In genomic region chr11:60084866-60085265, GRCh38 we compare ENCODE assay signal across 29 cellular contexts. TPM values are rescaled to one million over a fixed set of nuclear protein-coding genes. Genes with fewer than 3 reads are reported as not detected.
DNase-seq lines count a peak whose midpoint lies in the region; ATAC-seq, FAIRE-seq and TF ChIP-seq lines count a peak whose summit lies in the region.
"Had no signal": no experiment of that assay in that cellular context is flagged by ENCODE, and none has a peak within 500 bp of the region (broad histone marks: within the 10 kb centered on the region; RNA-seq: fewer than 3 reads in every experiment).

No MANE protein-coding gene starts in this region.

- H3K79me2 ChIP-seq in mammary epithelial cell (ENCODE audit: insufficient read depth, low read length), result no peaks in the 10 kb centered on the region

- peaks cover 2% of the 10 kb centered on the region for H3K27me3 ChIP-seq in mammary epithelial cell (ENCODE audit: insufficient read depth, low read length)
- H3K27me3 ChIP-seq in bronchial epithelial cell (ENCODE audit: control insufficient read depth, insufficient read depth, low read length), result no peaks in the 10 kb centered on the region
- H3K27me3 ChIP-seq: BE2C had no signal

- 0% methylated on average over 1 of the region's 2 CpGs for WGBS in mammary epithelial cell (ENCODE audit: low coverage, missing lambda C conversion rate)

- POLR2A ChIA-PET in MCF 10A (lab: Yijun Ruan, JAX), result no interaction called here

- no peaks in the 10 kb centered on the region for H3K36me3 ChIP-seq in mammary epithelial cell (ENCODE audit: insufficient read depth, low read length)
- H3K36me3 ChIP-seq in bronchial epithelial cell (ENCODE audit: control insufficient read depth, insufficient read depth, low read length), result no peaks in the 10 kb centered on the region
- H3K36me3 ChIP-seq: BE2C had no signal

- TF ChIP-seq CTCF in mammary epithelial cell (conservative IDR thresholded peaks at IDR 0.05 in 1 of 2, IDR thresholded peaks at IDR 0.05 in 1 of 2; ENCODE audit: extremely low read depth in 1 of 2, insufficient read depth in 1 of 2, low read depth in 1 of 2, low read length in 2 of 2), result no peak
- TF ChIP-seq CTCF in MCF 10A (IDR thresholded peaks at IDR 0.05; ENCODE audit: unreplicated experiment), result no peak
- no peak for TF ChIP-seq CTCF in bronchial epithelial cell (IDR thresholded peaks at IDR 0.05; ENCODE audit: insufficient read depth, low read length, severe bottlenecking)

- H3K4me3 ChIP-seq in mammary epithelial cell (replicated peaks in 1 of 3; ENCODE audit: insufficient read depth in 1 of 3, low read depth in 2 of 3, low read length in 3 of 3) (no peak overlapping the region), bronchial epithelial cell (ENCODE audit: low read depth, low read length) (no peak overlapping the region)
- H3K4me3 ChIP-seq: GM12878 had no signal

- no peaks in the 10 kb centered on the region for H4K20me1 ChIP-seq in mammary epithelial cell (ENCODE audit: insufficient read depth, low read length)

- dilution Hi-C loops in mammary epithelial cell (cut with HindIII; ENCODE audit: low sequenced_read_pairs), result no loop called here

- no peaks in the 10 kb centered on the region for H3K4me1 ChIP-seq in mammary epithelial cell (ENCODE audit: insufficient read depth, low read length)
- H3K4me1 ChIP-seq: BE2C had no signal

- no peak overlapping the region for H3K27ac ChIP-seq in mammary epithelial cell (ENCODE audit: insufficient read depth, low read depth, low read length)
- H3K27ac ChIP-seq: KMS-11 had no signal

- H3K4me1 Mint-ChIP-seq in MCF 10A (ENCODE audit: insufficient read depth, unreplicated experiment), result no peaks in the 10 kb centered on the region
- H3K4me1 Mint-ChIP-seq: T-cell had no signal

- CTCF ChIA-PET in mammary epithelial cell (lab: Charles Lee; ENCODE audit: low non-redundant PET) (no interaction called here), MCF 10A (lab: Yijun Ruan, JAX) (interaction anchor here (1.2 kb wide), 1 partner anchor 46 kb away, joined by 4 read pairs; no protein-coding TSS in a partner anchor)

- no peaks in the 10 kb centered on the region for H3K9me3 Mint-ChIP-seq in MCF 10A (ENCODE audit: unreplicated experiment)
- H3K9me3 Mint-ChIP-seq: T-cell had no signal

- intact Hi-C loops in mammary epithelial cell (cut with micrococcal nuclease) (no loop called here), MCF 10A (cut with micrococcal nuclease) (no loop called here)

- ATAC-seq in esophagus mucosa (no peak), GM19397 (IDR thresholded peaks at IDR 0.05; ENCODE audit: unreplicated experiment) (no peak)
- ATAC-seq: GM12878, T-cell had no signal

- FAIRE-seq in bronchial epithelial cell (lab: Jason Lieb, UNC), result no peak
- FAIRE-seq: G401.6, GM12878, H1 had no signal

- no TSS peak for BruUV-seq in mammary epithelial cell (replicated peaks; lab: Mats Ljungman, UMichigan)
- no TSS peak for BruUV-seq in MCF 10A (replicated peaks; lab: Mats Ljungman, UMichigan)

- H3K9ac ChIP-seq in mammary epithelial cell (ENCODE audit: insufficient read depth, low read length), result no peak overlapping the region
- H3K9ac ChIP-seq: KMS-11 had no signal

- H3K9me3 ChIP-seq in mammary epithelial cell (replicated peaks; ENCODE audit: insufficient read depth, low read length), result no peaks in the 10 kb centered on the region
- H3K9me3 ChIP-seq: BE2C had no signal

- peaks cover 25% of the 10 kb centered on the region for H3K27me3 Mint-ChIP-seq in MCF 10A (ENCODE audit: insufficient read depth, unreplicated experiment)

- no peak overlapping the region for H3K4me3 Mint-ChIP-seq in MCF 10A (ENCODE audit: unreplicated experiment)
- H3K4me3 Mint-ChIP-seq: CD14-positive monocyte, T-cell had no signal

- no peak overlapping the region for H3K27ac Mint-ChIP-seq in MCF 10A (ENCODE audit: low read depth, unreplicated experiment)
- H3K27ac Mint-ChIP-seq: CD14-positive monocyte, T-cell had no signal

- in situ Hi-C loops in mammary epithelial cell (cut with MboI; ENCODE audit: low sequenced_read_pairs in 2 of 2), result no loop called here

- no peak overlapping the region for H3K4me2 ChIP-seq in mammary epithelial cell (ENCODE audit: insufficient read depth, low read depth, low read length)
- H3K4me2 ChIP-seq: KMS-11 had no signal

- no peak overlapping the region for H2AFZ ChIP-seq in mammary epithelial cell (ENCODE audit: low read depth, low read length)

- H3K36me3 Mint-ChIP-seq in MCF 10A (ENCODE audit: insufficient read depth, unreplicated experiment), result no peaks in the 10 kb centered on the region
- H3K36me3 Mint-ChIP-seq: T-cell had no signal

- DNase-seq in mammary epithelial cell (peak; percentile 30), MCF 10A (ENCODE audit: unreplicated experiment) (no peak), NCI-H526 treated with DMSO at 0.1 percent for 48 hours (lab: John Stamatoyannopoulos, UW) (peak; percentile 95), bronchial epithelial cell (ENCODE audit: low read depth) (peak; percentile 91), ureter (ENCODE audit: low spot score) (peak; percentile 46), anterior cingulate cortex (lab: John Stamatoyannopoulos, UW) (no peak)
- DNase-seq: 8988T, ACHN, BE2C, Calu3, HCEC 1CT, IMR-90, NCI-H1048, NCI-H1436 treated with DMSO at 0.1 percent for 48 hours, NCI-H187 treated with DMSO at 0.1 percent for 48 hours, NCI-H2171 treated with DMSO at 0.1 percent for 48 hours, NCI-H345, NCI-H524, SHP77, T-cell had no signal

RNA-seq across cellular contexts. Expression of gene MS4A2, which starts 3.6 kb away (rescaled TPM):
- total RNA-seq in mammary epithelial cell, result not detected
- not detected for polyA plus RNA-seq in mammary epithelial cell
- not detected for polyA minus RNA-seq in mammary epithelial cell
- not detected in 2 replicates for total RNA-seq in MCF 10A (2022)
- total RNA-seq in bronchial epithelial cell, result not detected in 2 replicates
- total RNA-seq in ureter, result 3.0 TPM
- total RNA-seq in esophagus mucosa, result 0.32 TPM
- total RNA-seq: Calu3, GM12878, H1, IMR-90, RPMI7951, SK-MEL-5 had no signal
- polyA plus RNA-seq: GM12878, H1, IMR-90 had no signal

RNA-seq across cellular contexts. Expression of gene MS4A3, which starts 28.4 kb away (rescaled TPM):
- total RNA-seq in mammary epithelial cell (not detected), MCF 10A (2022) (not detected in 2 replicates), bronchial epithelial cell (not detected in 2 replicates), ureter (not detected), esophagus mucosa (not detected)
- not detected for polyA plus RNA-seq in mammary epithelial cell
- not detected for polyA minus RNA-seq in mammary epithelial cell
- total RNA-seq: Calu3, H1, IMR-90, RPMI7951, SK-MEL-5 had no signal
- polyA plus RNA-seq: GM12878, H1, IMR-90 had no signal

RNA-seq across cellular contexts. Expression of gene OOSP2, which starts 44.7 kb away (rescaled TPM):
- total RNA-seq in mammary epithelial cell (not detected), MCF 10A (2022) (not detected in 2 replicates), bronchial epithelial cell (not detected in 2 replicates), ureter (not detected), esophagus mucosa (not detected)
- polyA plus RNA-seq in mammary epithelial cell, result not detected
- not detected for polyA minus RNA-seq in mammary epithelial cell
- total RNA-seq: Calu3, GM12878, H1, IMR-90, RPMI7951, SK-MEL-5, T-cell had no signal
- polyA plus RNA-seq: CD14-positive monocyte, GM12878, H1, IMR-90 had no signal

Comparison
In these comparisons a context has a peak if more than half of its experiments do, and no peak if none do; other contexts are left out.
1. DNase-seq: peak in mammary epithelial cell (single experiment), NCI-H526 treated with DMSO at 0.1 percent for 48 hours (single experiment), bronchial epithelial cell (single experiment) and ureter (single experiment); none in MCF 10A (single experiment) and anterior cingulate cortex (0 of 58).